In genomic region chr16:30874821-30875717, GRCh38 we compare ENCODE assay signal across 8 cellular contexts. TPM values are rescaled to one million over a fixed set of nuclear protein-coding genes. Genes with fewer than 3 reads are reported as not detected.
A peak's percentile ranks its signal among the peaks of the same experiment; 100 is the strongest.
DNase-seq lines count a peak whose midpoint lies in the region; ATAC-seq and TF ChIP-seq lines count a peak whose summit lies in the region.

No MANE protein-coding gene starts in this region.

- CTCF ChIA-PET in activated CD4-positive, alpha-beta T cell treated with anti-CD3 and anti-CD28 coated beads for 36 hours (lab: Charles Lee), result interaction anchor here (0.6 to 2.9 kb wide), 10 partner anchors 22 to 1123 kb away, joined by 3 to 11 read pairs (median 4); no protein-coding TSS in a partner anchor

- H3K4me3 Mint-ChIP-seq in activated CD4-positive, alpha-beta T cell treated with anti-CD3 and anti-CD28 coated beads for 36 hours, result peak overlapping the region; percentile 87

- ATAC-seq in GM19023 (IDR thresholded peaks at IDR 0.05; ENCODE audit: unreplicated experiment) (peak; percentile 88), HG03196 (IDR thresholded peaks at IDR 0.05; ENCODE audit: unreplicated experiment) (peak; percentile 76)
- peak; percentile 82 for ATAC-seq in activated CD4-positive, alpha-beta T cell treated with anti-CD3 and anti-CD28 coated beads for 36 hours

- no peaks in the 10 kb centered on the region for H3K9me3 Mint-ChIP-seq in activated CD4-positive, alpha-beta T cell treated with anti-CD3 and anti-CD28 coated beads for 36 hours (ENCODE audit: low read depth)

- H3K27me3 Mint-ChIP-seq in activated CD4-positive, alpha-beta T cell treated with anti-CD3 and anti-CD28 coated beads for 36 hours, result no peaks in the 10 kb centered on the region

- peak overlapping the region; percentile 88 for H3K4me3 ChIP-seq in choroid plexus epithelial cell (ENCODE audit: low read depth, low read length)

- H3K36me3 Mint-ChIP-seq in activated CD4-positive, alpha-beta T cell treated with anti-CD3 and anti-CD28 coated beads for 36 hours (ENCODE audit: low read depth), result peaks cover 21% of the 10 kb centered on the region

- intact Hi-C loops in activated CD4-positive, alpha-beta T cell treated with anti-CD3 and anti-CD28 coated beads for 36 hours (cut with DNase I, micrococcal nuclease), result loop anchor here (1.0 to 2.0 kb wide), 9 partner anchors 22 to 198 kb away; partner anchors contain the start of genes CTF1 (in 1 of the 2), FBXL19 (in 1 of the 2) and SETD1A (in 1 of the 2)

- no peak for TF ChIP-seq CTCF in choroid plexus epithelial cell (conservative IDR thresholded peaks at IDR 0.05; ENCODE audit: low read depth, low read length)

- DNase-seq in AG20443 (ENCODE audit: low spot score) (peak; percentile 95), NCI-H446 (lab: John Stamatoyannopoulos, UW) (peak; percentile 77 to 90), choroid plexus epithelial cell (ENCODE audit: low read depth) (peak; percentile 91), kidney tubule cell (ENCODE audit: low spot score) (peak; percentile 92)
- peak; percentile 94 for DNase-seq in activated CD4-positive, alpha-beta T cell treated with anti-CD3 and anti-CD28 coated beads for 36 hours
- DNase-seq in stimulated activated CD4-positive, alpha-beta T cell treated with anti-CD3 and anti-CD28 coated beads, Interleukin-1b, Interleukin-23, amount 100 ng/mL, for 1 hour (ENCODE audit: low read depth in 2 of 2), result peak; percentile 67 to 72

- POLR2A ChIA-PET in activated CD4-positive, alpha-beta T cell treated with anti-CD3 and anti-CD28 coated beads for 36 hours (lab: Charles Lee), result interaction anchor here (1.0 to 1.4 kb wide), 2 partner anchors 27 to 70 kb away, joined by 3 to 6 read pairs; no protein-coding TSS in a partner anchor

- peaks cover 24% of the 10 kb centered on the region for H3K4me1 Mint-ChIP-seq in activated CD4-positive, alpha-beta T cell treated with anti-CD3 and anti-CD28 coated beads for 36 hours

- H3K27ac Mint-ChIP-seq in activated CD4-positive, alpha-beta T cell treated with anti-CD3 and anti-CD28 coated beads for 36 hours, result peak overlapping the region; percentile 93

RNA-seq across cellular contexts. Expression of gene BCL7C, which starts 18.8 kb away (rescaled TPM):
- 10 to 100 TPM; 19.5 to 20.4 TPM for total RNA-seq in activated CD4-positive, alpha-beta T cell treated with anti-CD3 and anti-CD28 coated beads for 36 hours

RNA-seq across cellular contexts. Expression of gene CTF1, which starts 21.3 kb away (rescaled TPM):
- total RNA-seq in activated CD4-positive, alpha-beta T cell treated with anti-CD3 and anti-CD28 coated beads for 36 hours, result under 1 TPM; 0.18 TPM

RNA-seq across cellular contexts. Expression of gene FBXL19, which starts 48.3 kb away (rescaled TPM):
- total RNA-seq in activated CD4-positive, alpha-beta T cell treated with anti-CD3 and anti-CD28 coated beads for 36 hours, result 10 to 100 TPM; 23.7 to 31.4 TPM

Comparison
In these comparisons a context has a peak if more than half of its experiments do, and no peak if none do; other contexts are left out.
1. Peak in every context shown above with its lines: DNase-seq, ATAC-seq and H3K4me3 ChIP-seq.